In genomic region chr19:507286-508203, GRCh38 we compare ENCODE assay signal across 8 cellular contexts. TPM values are rescaled to one million over a fixed set of nuclear protein-coding genes. Genes with fewer than 3 reads are reported as not detected.
DNase-seq lines count a peak whose midpoint lies in the region; ATAC-seq, FAIRE-seq and TF ChIP-seq lines count a peak whose summit lies in the region.

A gene with protein sequence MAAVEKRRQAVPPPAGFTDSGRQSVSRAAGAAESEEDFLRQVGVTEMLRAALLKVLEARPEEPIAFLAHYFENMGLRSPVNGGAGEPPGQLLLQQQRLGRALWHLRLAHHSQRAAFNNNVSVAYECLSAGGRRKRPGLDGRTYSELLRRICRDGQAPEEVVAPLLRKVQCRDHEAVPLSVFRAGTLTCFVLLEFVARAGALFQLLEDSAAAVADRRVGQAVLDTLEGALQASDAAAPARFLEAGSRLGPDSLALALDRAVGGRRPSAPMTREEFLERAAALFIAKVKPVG (plus strand): TSS chr19:507497. CDS start chr19:507507, 10 bp downstream.

- ATAC-seq in HG02571 (IDR thresholded peaks at IDR 0.05; ENCODE audit: unreplicated experiment), result peak; percentile 64

- peak; percentile 75; the same call in 1 of the 2 replicates for TF ChIP-seq POLR2A in GM12892 (IDR thresholded peaks at IDR 0.05; ENCODE audit: low read depth, low read length)

- peak within 1 kb of the TSS; percentile 92 to 93 for H3K27ac ChIP-seq in ascending aorta

- TF ChIP-seq CTCF in ascending aorta (IDR thresholded peaks at IDR 0.05), result peak in 1 of 3 experiments; percentile 18

- DNase-seq in GM12892 (ENCODE audit: insufficient read length), result peak; percentile 85
- peak; percentile 69 for DNase-seq in NCI-H1092 (lab: John Stamatoyannopoulos, UW)
- DNase-seq in ascending aorta (ENCODE audit: low spot score in 2 of 2), result peak in 1 of 2 donors; percentile 86
- peak; percentile 90 for DNase-seq in hepatic stellate cell (ENCODE audit: low spot score)
- DNase-seq in retina, result peak; percentile 100
- no peak for DNase-seq in DMS153 treated with DMSO at 0.1 percent for 48 hours (lab: John Stamatoyannopoulos, UW; ENCODE audit: unreplicated experiment)

- H3K4me3 ChIP-seq in ascending aorta, result peak within 1 kb of the TSS; percentile 92 to 93

- peaks cover 4 to 6% of the 10 kb centered on the region in 2 donors for H3K36me3 ChIP-seq in ascending aorta

- no peaks in the 10 kb centered on the region for H3K27me3 ChIP-seq in ascending aorta

- H3K4me1 ChIP-seq in ascending aorta, result peaks cover 0 to 9% of the 10 kb centered on the region in 2 donors

- no peaks in the 10 kb centered on the region for H3K9me3 ChIP-seq in ascending aorta

- intact Hi-C loops in T-helper 2 cell treated with Interferon-gamma antibody and Interleukin-4, amounts not matched to agents 100 ng/mL and 5 ng/mL, for 36 hours (cut with micrococcal nuclease), result loop anchor here (1.0 to 2.0 kb wide), 2 partner anchors 126 to 163 kb away; partner anchors contain the start of genes MIER2 and POLRMT
- intact Hi-C loops in ascending aorta (cut with DNase I), result loop anchor here (1.0 to 10.0 kb wide), 4 partner anchors 18 to 163 kb away; partner anchors contain the start of genes BSG, CDC34 and MIER2

- FAIRE-seq in GM12892 (lab: Jason Lieb, UNC), result peak; percentile 95

RNA-seq across cellular contexts. Expression of the gene that starts here (rescaled TPM):
- 0.51 TPM for polyA plus RNA-seq in GM12892 (2012; ENCODE audit: missing spikeins)
- total RNA-seq in T-helper 2 cell treated with Interferon-gamma antibody and Interleukin-4, amounts not matched to agents 100 ng/mL and 5 ng/mL, for 36 hours, result 20.0 and 21.8 TPM in 2 replicates
- 89.2 TPM for total RNA-seq in ascending aorta
